ENCODE assay signal across 8 cellular contexts in genomic region chr11:118921121-118921928, GRCh38. TPM values are rescaled to one million over a fixed set of nuclear protein-coding genes. Genes with fewer than 3 reads are reported as not detected.
A peak's percentile ranks its signal among the peaks of the same experiment; 100 is the strongest.
DNase-seq lines count a peak whose midpoint lies in the region; TF ChIP-seq lines count a peak whose summit lies in the region.

No MANE protein-coding gene starts in this region.

- no peak for TF ChIP-seq RAD21 in Ishikawa (IDR thresholded peaks at IDR 0.05; ENCODE audit: low read depth)

- peaks cover 33 to 53% of the 10 kb centered on the region in 2 donors for H3K4me1 ChIP-seq in breast epithelium

- DNase-seq in AG09319 (ENCODE audit: extremely low read depth, low read depth): peak; percentile 75
- DNase-seq in breast epithelium (ENCODE audit: low spot score in 2 of 2): no peak
- DNase-seq in kidney tubule cell (ENCODE audit: low spot score): peak; percentile 68
- DNase-seq in stromal cell of bone marrow (ENCODE audit: low read depth): peak; percentile 88
- DNase-seq in HUDEP-2 (lab: John Stamatoyannopoulos, UW; ENCODE audit: unreplicated experiment in 76 of 76): no peak
- DNase-seq in AML-193 (lab: John Stamatoyannopoulos, UW): no peak
- no peak for DNase-seq in D341Med (ENCODE audit: low spot score)

- TF ChIP-seq EP300 in Ishikawa (IDR thresholded peaks at IDR 0.05; ENCODE audit: borderline replicate concordance): peak; percentile 61; the same call in 1 of the 2 replicates

- peak overlapping the region; percentile 92 to 97 (median 94) for H3K4me3 ChIP-seq in breast epithelium

- no peaks in the 10 kb centered on the region for H3K9me3 ChIP-seq in breast epithelium

- H3K27ac ChIP-seq in breast epithelium: peak overlapping the region; percentile 96 to 100

- H3K27me3 ChIP-seq in breast epithelium: no peaks in the 10 kb centered on the region

- H3K36me3 ChIP-seq in breast epithelium: no peaks in the 10 kb centered on the region

- no peak for TF ChIP-seq POLR2A in breast epithelium (IDR thresholded peaks at IDR 0.05)

- TF ChIP-seq CTCF in AG09319 (IDR thresholded peaks at IDR 0.05; ENCODE audit: low read depth, low read length) (no peak), breast epithelium (IDR thresholded peaks at IDR 0.05) (no peak)

- intact Hi-C loops in breast epithelium (cut with DNase I; ENCODE audit: low total_unique reads): no loop called here

TF ChIP-seq in Ishikawa, 13 proteins besides CTCF, POLR2A, EP300 and RAD21:
- TF ChIP-seq FOXM1 (IDR thresholded peaks at IDR 0.05; ENCODE audit: borderline replicate concordance, low read depth) (no peak), YY1 (IDR thresholded peaks at IDR 0.05; ENCODE audit: low read depth) (no peak), TAF1 (IDR thresholded peaks at IDR 0.05; ENCODE audit: low read depth) (no peak), EGR1 (IDR thresholded peaks at IDR 0.05) (no peak), USF1 (IDR thresholded peaks at IDR 0.05) (no peak), CEBPB (IDR thresholded peaks at IDR 0.05) (peak; percentile 90), NFIC (IDR thresholded peaks at IDR 0.05) (no peak), CREB1 (IDR thresholded peaks at IDR 0.05; ENCODE audit: low read depth) (no peak), TEAD4 (IDR thresholded peaks at IDR 0.05) (no peak), TCF12 (IDR thresholded peaks at IDR 0.05; ENCODE audit: low read depth) (peak; percentile 62; the same call in 1 of the 2 replicates), ZBTB7A (IDR thresholded peaks at IDR 0.05; ENCODE audit: low read depth) (peak; percentile 79)
- TF ChIP-seq, protein P1, sequence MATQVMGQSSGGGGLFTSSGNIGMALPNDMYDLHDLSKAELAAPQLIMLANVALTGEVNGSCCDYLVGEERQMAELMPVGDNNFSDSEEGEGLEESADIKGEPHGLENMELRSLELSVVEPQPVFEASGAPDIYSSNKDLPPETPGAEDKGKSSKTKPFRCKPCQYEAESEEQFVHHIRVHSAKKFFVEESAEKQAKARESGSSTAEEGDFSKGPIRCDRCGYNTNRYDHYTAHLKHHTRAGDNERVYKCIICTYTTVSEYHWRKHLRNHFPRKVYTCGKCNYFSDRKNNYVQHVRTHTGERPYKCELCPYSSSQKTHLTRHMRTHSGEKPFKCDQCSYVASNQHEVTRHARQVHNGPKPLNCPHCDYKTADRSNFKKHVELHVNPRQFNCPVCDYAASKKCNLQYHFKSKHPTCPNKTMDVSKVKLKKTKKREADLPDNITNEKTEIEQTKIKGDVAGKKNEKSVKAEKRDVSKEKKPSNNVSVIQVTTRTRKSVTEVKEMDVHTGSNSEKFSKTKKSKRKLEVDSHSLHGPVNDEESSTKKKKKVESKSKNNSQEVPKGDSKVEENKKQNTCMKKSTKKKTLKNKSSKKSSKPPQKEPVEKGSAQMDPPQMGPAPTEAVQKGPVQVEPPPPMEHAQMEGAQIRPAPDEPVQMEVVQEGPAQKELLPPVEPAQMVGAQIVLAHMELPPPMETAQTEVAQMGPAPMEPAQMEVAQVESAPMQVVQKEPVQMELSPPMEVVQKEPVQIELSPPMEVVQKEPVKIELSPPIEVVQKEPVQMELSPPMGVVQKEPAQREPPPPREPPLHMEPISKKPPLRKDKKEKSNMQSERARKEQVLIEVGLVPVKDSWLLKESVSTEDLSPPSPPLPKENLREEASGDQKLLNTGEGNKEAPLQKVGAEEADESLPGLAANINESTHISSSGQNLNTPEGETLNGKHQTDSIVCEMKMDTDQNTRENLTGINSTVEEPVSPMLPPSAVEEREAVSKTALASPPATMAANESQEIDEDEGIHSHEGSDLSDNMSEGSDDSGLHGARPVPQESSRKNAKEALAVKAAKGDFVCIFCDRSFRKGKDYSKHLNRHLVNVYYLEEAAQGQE (IDR thresholded peaks at IDR 0.05; ENCODE audit: low read depth): no peak
- TF ChIP-seq, protein P2, sequence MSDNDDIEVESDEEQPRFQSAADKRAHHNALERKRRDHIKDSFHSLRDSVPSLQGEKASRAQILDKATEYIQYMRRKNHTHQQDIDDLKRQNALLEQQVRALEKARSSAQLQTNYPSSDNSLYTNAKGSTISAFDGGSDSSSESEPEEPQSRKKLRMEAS (IDR thresholded peaks at IDR 0.05): no peak; the same call in 1 of the 2 replicates

RNA-seq across cellular contexts. Expression of gene BCL9L, which starts 4.4 kb away (rescaled TPM):
- total RNA-seq in breast epithelium: 10 to 100 TPM; 13.2 to 15.4 (median 13.3) TPM

RNA-seq across cellular contexts. Expression of gene UPK2, which starts 34.8 kb away (rescaled TPM):
- not detected for total RNA-seq in breast epithelium

RNA-seq across cellular contexts. Expression of gene CXCR5, which starts 37.6 kb away (rescaled TPM):
- total RNA-seq in breast epithelium: not detected

RNA-seq across cellular contexts. Expression of gene FOXR1, which starts 50.2 kb away (rescaled TPM):
- not detected for total RNA-seq in breast epithelium

Comparison
In these comparisons a context has a peak if more than half of its experiments do, and no peak if none do; other contexts are left out.
1. DNase-seq: peak in AG09319 (single experiment), kidney tubule cell (single experiment) and stromal cell of bone marrow (single experiment); none in breast epithelium (0 of 2), HUDEP-2 (0 of 76), AML-193 (0 of 2) and D341Med (single experiment).